8 cellular contexts compared by ENCODE assay signal in genomic region chr6:33711140-33712129, GRCh38. TPM values are rescaled to one million over a fixed set of nuclear protein-coding genes. Genes with fewer than 3 reads are reported as not detected.
DNase-seq lines count a peak whose midpoint lies in the region; ATAC-seq and TF ChIP-seq lines count a peak whose summit lies in the region.

UQCC2 (minus strand) TSS chr6:33711700; CDS start chr6:33711686, 14 bp downstream.

- CTCF ChIA-PET in GM10248 (lab: Yijun Ruan, JAX) = interaction anchor here (0.9 to 3.7 kb wide), 22 partner anchors 9 to 286 kb away, joined by 3 to 62 read pairs (median 6); partner anchors contain the start of gene BAK1

- peak within 1 kb of the TSS; percentile 99 for H2AFZ ChIP-seq in osteoblast (ENCODE audit: low read length)

- peak within 1 kb of the TSS; percentile 87 for H3K27ac ChIP-seq in osteoblast (ENCODE audit: low read depth, low read length)
- peak within 1 kb of the TSS; percentile 86 to 90 for H3K27ac ChIP-seq in thoracic aorta

- TF ChIP-seq CTCF in GM10248 (IDR thresholded peaks at IDR 0.05; ENCODE audit: control extremely low read depth, extremely low read depth, low read depth, missing control alignments) (peak; percentile 66), osteoblast (IDR thresholded peaks at IDR 0.05; ENCODE audit: extremely low read depth, low read depth, low read length) (peak; percentile 73), thoracic aorta (IDR thresholded peaks at IDR 0.05) (peak; percentile 56)

- peaks cover 30 to 31% of the 10 kb centered on the region in 2 donors for H3K36me3 Mint-ChIP-seq in activated naive CD4-positive, alpha-beta T cell treated with anti-CD3 and anti-CD28 coated beads, Interleukin-2, amount 50 U/mL, for 72 hours

- POLR2A ChIA-PET in GM10248 (lab: Yijun Ruan, JAX) = interaction anchor here (1.5 to 1.8 kb wide), 2 partner anchors 11 to 77 kb away, joined by 3 to 6 read pairs; partner anchors contain the start of gene LEMD2

- no peaks in the 10 kb centered on the region for H3K27me3 ChIP-seq in osteoblast (ENCODE audit: insufficient read depth, low read length)
- no peaks in the 10 kb centered on the region for H3K27me3 ChIP-seq in thoracic aorta (replicated peaks; ENCODE audit: insufficient read depth)

- peak within 1 kb of the TSS; percentile 97 to 100 for H3K27ac Mint-ChIP-seq in activated naive CD4-positive, alpha-beta T cell treated with anti-CD3 and anti-CD28 coated beads, Interleukin-2, amount 50 U/mL, for 72 hours

- peaks cover 25% of the 10 kb centered on the region for H3K36me3 ChIP-seq in osteoblast (ENCODE audit: insufficient read depth, low read length)
- no peaks in the 10 kb centered on the region for H3K36me3 ChIP-seq in thoracic aorta

- H4K20me1 ChIP-seq in osteoblast (ENCODE audit: insufficient read depth, low read length) = peaks cover 6% of the 10 kb centered on the region

- H3K4me3 ChIP-seq in osteoblast (ENCODE audit: insufficient read depth, low read length) = peak within 1 kb of the TSS; percentile 96
- H3K4me3 ChIP-seq in thoracic aorta = peak within 1 kb of the TSS; percentile 92

- peaks cover 34% of the 10 kb centered on the region for H3K79me2 ChIP-seq in osteoblast (ENCODE audit: insufficient read depth, low read length)

- no peaks in the 10 kb centered on the region for H3K9me3 Mint-ChIP-seq in activated naive CD4-positive, alpha-beta T cell treated with anti-CD3 and anti-CD28 coated beads, Interleukin-2, amount 50 U/mL, for 72 hours

- H3K4me2 ChIP-seq in osteoblast (ENCODE audit: insufficient read depth, low read length) = peak within 1 kb of the TSS; percentile 86

- peak; percentile 98 for DNase-seq in GM10248 (ENCODE audit: extremely low spot score)
- DNase-seq in NCI-H1092 treated with DMSO at 0.1 percent for 48 hours (lab: John Stamatoyannopoulos, UW) = peak; percentile 93
- DNase-seq in SKM-1 (lab: John Stamatoyannopoulos, UW; ENCODE audit: unreplicated experiment) = peak; percentile 81
- peak; percentile 95 to 97 for DNase-seq in activated naive CD4-positive, alpha-beta T cell treated with anti-CD3 and anti-CD28 coated beads, Interleukin-2, amount 50 U/mL, for 72 hours (ENCODE audit: low spot score in 2 of 2)
- DNase-seq in glomerular visceral epithelial cell (ENCODE audit: extremely low spot score) = peak; percentile 97
- DNase-seq in osteoblast (ENCODE audit: insufficient read length, low spot score, missing footprints) = peak; percentile 98
- DNase-seq in thoracic aorta (ENCODE audit: low spot score) = peak; percentile 88

- ATAC-seq in HG02610 (IDR thresholded peaks at IDR 0.05; ENCODE audit: unreplicated experiment) = peak; percentile 84
- peak; percentile 95 to 96 for ATAC-seq in activated naive CD4-positive, alpha-beta T cell treated with anti-CD3 and anti-CD28 coated beads, Interleukin-2, amount 50 U/mL, for 72 hours
- ATAC-seq in thoracic aorta (ENCODE audit: insufficient number of reproducible peaks, low FRiP score, low read depth) = peak; percentile 65

- H3K4me1 ChIP-seq in osteoblast (ENCODE audit: insufficient read depth, low read length) = peaks cover 19% of the 10 kb centered on the region
- H3K4me1 ChIP-seq in thoracic aorta (ENCODE audit: control insufficient read depth in 1 of 2, low read depth in 2 of 2) = peaks cover 7 to 13% of the 10 kb centered on the region in 2 donors

- H3K9me3 ChIP-seq in osteoblast (ENCODE audit: low read depth, low read length) = no peaks in the 10 kb centered on the region
- no peaks in the 10 kb centered on the region for H3K9me3 ChIP-seq in thoracic aorta

RNA-seq across cellular contexts. Expression of gene UQCC2, which starts in this region (rescaled TPM):
- total RNA-seq in activated naive CD4-positive, alpha-beta T cell treated with anti-CD3 and anti-CD28 coated beads, Interleukin-2, amount 50 U/mL, for 72 hours = 100 to 1,000 TPM; 114 to 145 TPM
- 15.2 and 20.0 TPM in 2 replicates for total RNA-seq in osteoblast
- 10 to 100 TPM; 15.0 to 39.8 TPM for total RNA-seq in thoracic aorta

Comparison
In these comparisons a context has a peak if more than half of its experiments do, and no peak if none do; other contexts are left out.
1. Peak in every context shown above with its lines: DNase-seq, ATAC-seq, H3K4me3 ChIP-seq and H3K27ac ChIP-seq.